Comparison of ENCODE assay signal across 21 cellular contexts in the genomic region with DNA sequence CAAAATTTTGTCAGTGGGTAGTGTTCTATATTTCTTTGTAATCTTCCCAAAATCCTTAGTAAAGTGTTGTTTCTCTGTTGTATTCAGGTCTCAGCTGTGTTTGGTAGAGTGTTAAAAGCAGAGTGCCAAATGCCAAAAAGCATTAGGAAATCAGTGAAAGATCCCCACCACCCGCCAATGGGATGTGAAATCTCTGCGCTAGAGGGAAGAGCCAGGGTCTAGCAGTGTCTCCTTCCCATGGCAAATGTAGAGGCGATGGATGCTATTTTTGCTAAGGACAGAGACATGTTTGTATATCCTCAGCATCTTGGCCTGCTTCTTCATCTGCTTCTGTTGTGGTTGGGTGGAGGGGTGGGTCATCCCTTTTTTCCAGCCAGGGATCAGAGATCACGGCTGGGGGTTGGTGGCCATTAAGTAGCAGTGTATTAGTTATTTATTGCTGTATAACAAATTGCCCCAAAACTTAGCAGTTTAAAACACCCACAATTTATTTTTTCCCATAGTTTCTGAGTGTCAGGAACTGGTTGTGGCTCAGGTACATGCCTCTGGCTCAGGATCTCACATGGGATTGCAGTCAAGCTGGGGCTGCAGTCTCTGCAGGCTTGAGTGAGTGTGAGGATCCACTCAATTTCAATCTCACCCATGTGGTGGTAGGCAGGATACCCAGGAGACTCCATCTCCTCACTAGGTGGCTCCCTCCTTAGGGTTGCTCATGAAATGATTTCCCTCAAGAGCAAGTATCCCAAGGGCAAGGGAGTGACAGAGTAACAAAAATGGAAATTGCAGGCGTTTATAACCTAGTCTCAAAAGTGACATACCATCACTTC.
A peak's percentile ranks its signal among the peaks of the same experiment; 100 is the strongest.
DNase-seq lines count a peak whose midpoint lies in the region; ATAC-seq and TF ChIP-seq lines count a peak whose summit lies in the region.
"Had no signal": no experiment of that assay in that cellular context is flagged by ENCODE, and none has a peak within 500 bp of the region (broad histone marks: within the 10 kb centered on the region; RNA-seq: fewer than 3 reads in every experiment).

No MANE protein-coding gene starts in this region.

- H2BK120ac ChIP-seq in H9 (ENCODE audit: low read depth, low read length, poor library complexity, severe bottlenecking), result no peak overlapping the region

- H2BK20ac ChIP-seq in H9 (ENCODE audit: low read depth, low read length, poor library complexity, severe bottlenecking), result no peak overlapping the region

- H2BK12ac ChIP-seq in H9 (ENCODE audit: insufficient read length, low read depth, low read length), result no peak overlapping the region

- H3K4me3 Mint-ChIP-seq in H9, result no peak overlapping the region
- H3K4me3 Mint-ChIP-seq: CD14-positive monocyte; CD4-positive, alpha-beta memory T cell had no signal

- no peak overlapping the region for H3K4me2 ChIP-seq in H9 (ENCODE audit: insufficient read depth, insufficient read length, low read length)
- H3K4me2 ChIP-seq: A549, BLaER1 had no signal

- 0 out of 5 replicates have a peak, but pooled peaks cover 0 to 2% of the 10 kb centered on the region in 2 experiments for H3K9me3 Mint-ChIP-seq in H9

- WGBS in H9 (ENCODE audit: extremely low coverage, insufficient read length, low lambda C conversion rate), result no CpG with 5 or more reads among the region's 5 CpGs

- no peak overlapping the region for H2BK15ac ChIP-seq in H9 (ENCODE audit: low read depth, low read length)

- H3K56ac ChIP-seq in H9 (ENCODE audit: insufficient read length, low read depth, low read length), result no peak overlapping the region

- no peak overlapping the region for H3K9ac ChIP-seq in H9 (ENCODE audit: extremely low read depth, insufficient read length, low read length)
- H3K9ac ChIP-seq: BLaER1 had no signal

- no peaks in the 10 kb centered on the region; a peak in 1 of 7 replicates for H3K36me3 Mint-ChIP-seq in H9 (ENCODE audit: insufficient read depth in 1 of 3, low read depth in 3 of 3)
- H3K36me3 Mint-ChIP-seq: CD14-positive monocyte; CD4-positive, alpha-beta memory T cell had no signal

- no peak overlapping the region for H4K8ac ChIP-seq in H9 (replicated peaks; ENCODE audit: insufficient read length, low read depth, low read length)

- no peaks in the 10 kb centered on the region for H3K79me2 ChIP-seq in H9 (ENCODE audit: insufficient read depth, low read length)

- no peak overlapping the region for H3K14ac ChIP-seq in H9 (ENCODE audit: insufficient read depth, low read length)

- no peaks in the 10 kb centered on the region for H3K79me1 ChIP-seq in H9 (ENCODE audit: insufficient read depth, low read depth, low read length, poor library complexity, severe bottlenecking)

- no peak overlapping the region for H3T11ph ChIP-seq in H9 (ENCODE audit: low read length)

- H4K20me1 ChIP-seq in H9 (ENCODE audit: control insufficient read depth, insufficient read depth, insufficient read length), result no peaks in the 10 kb centered on the region
- H4K20me1 ChIP-seq: BLaER1 had no signal

- H3K18ac ChIP-seq in H9 (ENCODE audit: insufficient read length, low read depth, low read length), result no peak overlapping the region

- intact Hi-C loops in left colon (cut with DNase I, micrococcal nuclease), result no loop called here
- intact Hi-C loops in dorsolateral prefrontal cortex (cut with DNase I), result no loop called here

- DNase-seq in NCI-H526 (lab: John Stamatoyannopoulos, UW), result peak; percentile 93 to 97
- DNase-seq in NCI-H526 treated with DMSO at 0.1 percent for 48 hours (lab: John Stamatoyannopoulos, UW), result no peak
- no peak for DNase-seq in H9
- peak; percentile 26 for DNase-seq in ecto neural progenitor cell (ENCODE audit: low spot score)
- DNase-seq in left colon, result no peak
- DNase-seq in H7, result no peak
- no peak for DNase-seq in dorsolateral prefrontal cortex
- no peak for DNase-seq in SW 1271 (lab: John Stamatoyannopoulos, UW)
- DNase-seq: AML-193; CD4-positive, alpha-beta memory T cell; DMS153; DMS79; GDM1; GOT3; HCEC 1CT; IMR-90 had no signal

- H3K36me3 ChIP-seq in H7 (replicated peaks; ENCODE audit: control insufficient read depth, insufficient read depth, low read length), result no peaks in the 10 kb centered on the region
- H3K36me3 ChIP-seq: BLaER1 had no signal

- no peaks in the 10 kb centered on the region for H3K27me3 Mint-ChIP-seq in H9 (ENCODE audit: low read depth)

- no peaks in the 10 kb centered on the region for H3K23me2 ChIP-seq in H9 (ENCODE audit: insufficient read length, low read depth, low read length, poor library complexity, severe bottlenecking)

- no peak overlapping the region for H4K91ac ChIP-seq in H9 (ENCODE audit: insufficient read length, low read depth, low read length)

- no peak overlapping the region for H4K5ac ChIP-seq in H9 (ENCODE audit: insufficient read length, low read depth, low read length)

- H3K9me3 ChIP-seq in H9 (ENCODE audit: control insufficient read depth, low read depth, low read length), result no peaks in the 10 kb centered on the region
- H3K9me3 ChIP-seq: A549, BLaER1 had no signal

- no peak overlapping the region for H3K4ac ChIP-seq in H9 (ENCODE audit: low read depth, low read length)

- TF ChIP-seq CTCF in H9 (conservative IDR thresholded peaks at IDR 0.05) (peak; percentile 31; the same call in 2 of the 3 replicates), dorsolateral prefrontal cortex (IDR thresholded peaks at IDR 0.05 in 54 of 56, conservative IDR thresholded peaks at IDR 0.05 in 2 of 56; ENCODE audit: low read depth in 1 of 56, partially characterized antibody in 56 of 56) (no peak)

- no peak overlapping the region for H2BK5ac ChIP-seq in H9 (ENCODE audit: insufficient read length, low read length)

- no peaks in the 10 kb centered on the region for H3K4me1 ChIP-seq in H9 (ENCODE audit: insufficient read depth, low read length)
- H3K4me1 ChIP-seq: A549, BLaER1 had no signal

- peak; percentile 42 for ATAC-seq in left colon
- ATAC-seq: A549 had no signal

- H3K27me3 ChIP-seq in H9 (ENCODE audit: insufficient read depth, low read length), result no peaks in the 10 kb centered on the region
- no peaks in the 10 kb centered on the region for H3K27me3 ChIP-seq in H7 (ENCODE audit: control insufficient read depth, insufficient read depth, low read length)
- H3K27me3 ChIP-seq in dorsolateral prefrontal cortex, result no peaks in the 10 kb centered on the region
- H3K27me3 ChIP-seq: BLaER1 had no signal

- H3K4me1 Mint-ChIP-seq in H9, result no peaks in the 10 kb centered on the region
- H3K4me1 Mint-ChIP-seq: CD14-positive monocyte; CD4-positive, alpha-beta memory T cell had no signal

- no peak overlapping the region for H3K4me3 ChIP-seq in H7 (ENCODE audit: insufficient read depth, low read depth, low read length)
- H3K4me3 ChIP-seq in dorsolateral prefrontal cortex, result no peak overlapping the region
- H3K4me3 ChIP-seq: A549, BLaER1 had no signal

- no peak overlapping the region; a peak in 1 of 7 replicates for H3K27ac Mint-ChIP-seq in H9
- H3K27ac Mint-ChIP-seq: CD4-positive, alpha-beta memory T cell had no signal

- no peak overlapping the region for H3K23ac ChIP-seq in H9 (ENCODE audit: insufficient read length, low read depth, low read length)

- H2AK5ac ChIP-seq in H9 (ENCODE audit: insufficient read length, low read length), result no peak overlapping the region

- H2AFZ ChIP-seq in H9 (ENCODE audit: low read length), result no peak overlapping the region

- no peak overlapping the region for H3K27ac ChIP-seq in H9 (ENCODE audit: insufficient read length, low read depth, low read length)
- no peak overlapping the region for H3K27ac ChIP-seq in dorsolateral prefrontal cortex
- H3K27ac ChIP-seq: 22Rv1, A549, BLaER1, HL-60 had no signal

Comparison
In these comparisons a context has a peak if more than half of its experiments do, and no peak if none do; other contexts are left out.
1. DNase-seq: peak in NCI-H526 (2 of 2) and ecto neural progenitor cell (single experiment); none in NCI-H526 treated with DMSO at 0.1 percent for 48 hours (single experiment), H9 (single experiment), left colon (0 of 2), H7 (single experiment), dorsolateral prefrontal cortex (0 of 10) and SW 1271 (0 of 2).